Comparison of ENCODE assay signal across 16 cellular contexts in the genomic region with DNA sequence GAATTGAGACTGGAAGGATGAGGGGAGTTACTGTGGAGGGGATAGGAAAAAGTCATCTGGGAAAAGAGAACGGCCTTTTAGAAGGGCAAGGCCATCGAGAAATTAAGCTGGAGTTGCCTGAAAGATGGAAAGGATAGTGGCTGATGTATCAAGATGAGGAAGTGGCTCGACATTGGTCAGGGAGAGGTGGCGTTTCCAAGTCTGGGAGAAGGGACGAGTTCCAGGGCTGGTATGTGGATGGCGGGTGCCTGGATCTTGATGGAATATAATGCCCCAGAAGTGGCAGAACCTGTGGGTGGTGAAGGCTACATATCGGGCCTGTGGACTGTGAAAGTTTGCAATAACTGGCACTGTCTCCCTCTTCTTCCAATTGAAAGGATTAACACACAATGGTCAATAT. TPM values are rescaled to one million over a fixed set of nuclear protein-coding genes. Genes with fewer than 3 reads are reported as not detected.
DNase-seq lines count a peak whose midpoint lies in the region; ATAC-seq and TF ChIP-seq lines count a peak whose summit lies in the region.
"Had no signal": no experiment of that assay in that cellular context is flagged by ENCODE, and none has a peak within 500 bp of the region (broad histone marks: within the 10 kb centered on the region; RNA-seq: fewer than 3 reads in every experiment).

No MANE protein-coding gene starts in this region.

- POLR2A ChIA-PET in naive thymus-derived CD4-positive, alpha-beta T cell (lab: Charles Lee) = interaction anchor here (0.5 to 4.6 kb wide), 5 partner anchors 43 to 400 kb away, joined by 3 to 74 read pairs (median 3); a partner anchor contains a TSS

- no peak for DNase-seq in activated naive CD4-positive, alpha-beta T cell treated with anti-CD3 and anti-CD28 coated beads, Interleukin-2, amount 10 ng/mL, durations not matched to agents 7 days and 5 days
- no peak for DNase-seq in activated naive CD4-positive, alpha-beta T cell treated with anti-CD3 and anti-CD28 coated beads, Interleukin-2, amount 50 U/mL, for 72 hours (ENCODE audit: low spot score in 2 of 2)
- DNase-seq in T-helper 17 cell (no peak), type B pancreatic cell (ENCODE audit: extremely low spot score, unreplicated experiment) (no peak), head of caudate nucleus (no peak), endothelial cell (ENCODE audit: low spot score) (no peak)
- no peak for DNase-seq in naive thymus-derived CD4-positive, alpha-beta T cell
- DNase-seq: GM23248, MM.1S, NCI-H1105 treated with DMSO at 0.1 percent for 48 hours, NCI-H187 treated with DMSO at 0.1 percent for 48 hours, NCI-H446, PC-3 had no signal

- peaks cover 0 to 4% (median 0%) of the 10 kb centered on the region in 3 experiments for H3K36me3 ChIP-seq in naive thymus-derived CD4-positive, alpha-beta T cell (ENCODE audit: control insufficient read depth in 2 of 3, insufficient read depth in 3 of 3, low read length in 3 of 3)

- ATAC-seq in activated naive CD4-positive, alpha-beta T cell treated with anti-CD3 and anti-CD28 coated beads, Interleukin-2, amount 50 U/mL, for 72 hours = no peak
- ATAC-seq in T-helper 17 cell (no peak), HG03354 (IDR thresholded peaks at IDR 0.05; ENCODE audit: poor library complexity, severe bottlenecking, unreplicated experiment) (no peak)
- no peak for ATAC-seq in naive thymus-derived CD4-positive, alpha-beta T cell
- ATAC-seq: PC-3 had no signal

- intact Hi-C loops in naive thymus-derived CD4-positive, alpha-beta T cell (cut with micrococcal nuclease) = loop anchor here in 1 of 2 donors (10.0 kb wide), 2 partner anchors 117 to 493 kb away; no protein-coding TSS in a partner anchor
- intact Hi-C loops in head of caudate nucleus (cut with DNase I) = loop anchor here (5.0 to 10.0 kb wide), 4 partner anchors 117 to 237 kb away; a partner anchor contains a TSS

- H3K27me3 Mint-ChIP-seq in activated naive CD4-positive, alpha-beta T cell treated with anti-CD3 and anti-CD28 coated beads, Interleukin-2, amount 10 ng/mL, durations not matched to agents 7 days and 5 days = peaks cover 28% of the 10 kb centered on the region
- H3K27me3 Mint-ChIP-seq in T-helper 17 cell (peaks cover 3% of the 10 kb centered on the region), type B pancreatic cell (peaks cover 3% of the 10 kb centered on the region), endothelial cell (ENCODE audit: unreplicated experiment) (peaks cover 10% of the 10 kb centered on the region)
- peaks cover 0 to 8% (median 0%) of the 10 kb centered on the region in 5 donors for H3K27me3 Mint-ChIP-seq in naive thymus-derived CD4-positive, alpha-beta T cell

- H3K4me1 Mint-ChIP-seq in activated naive CD4-positive, alpha-beta T cell treated with anti-CD3 and anti-CD28 coated beads, Interleukin-2, amount 10 ng/mL, durations not matched to agents 7 days and 5 days = peaks cover 33% of the 10 kb centered on the region
- peaks cover 12% of the 10 kb centered on the region for H3K4me1 Mint-ChIP-seq in T-helper 17 cell
- peaks cover 10 to 38% (median 28%) of the 10 kb centered on the region in 7 donors for H3K4me1 Mint-ChIP-seq in naive thymus-derived CD4-positive, alpha-beta T cell
- peaks cover 5% of the 10 kb centered on the region for H3K4me1 Mint-ChIP-seq in type B pancreatic cell (ENCODE audit: unreplicated experiment)
- H3K4me1 Mint-ChIP-seq in endothelial cell (ENCODE audit: unreplicated experiment) = peaks cover 9% of the 10 kb centered on the region

- no peaks in the 10 kb centered on the region for H3K9me3 ChIP-seq in T-helper 17 cell (ENCODE audit: control insufficient read depth, low read length, poor library complexity, severe bottlenecking)
- H3K9me3 ChIP-seq in naive thymus-derived CD4-positive, alpha-beta T cell (ENCODE audit: control insufficient read depth in 2 of 3, low read length in 3 of 3) = no peaks in the 10 kb centered on the region

- H3K27ac ChIP-seq in naive thymus-derived CD4-positive, alpha-beta T cell (ENCODE audit: low read depth, low read length) = no peak overlapping the region
- H3K27ac ChIP-seq: C4-2B, GM23248, HL-60 had no signal

- peaks cover 5 to 13% of the 10 kb centered on the region in 2 donors for H3K4me1 ChIP-seq in naive thymus-derived CD4-positive, alpha-beta T cell (ENCODE audit: control insufficient read depth in 2 of 2, insufficient read depth in 2 of 2, low read length in 2 of 2)

- H3K4me3 ChIP-seq in naive thymus-derived CD4-positive, alpha-beta T cell (ENCODE audit: low read length) = no peak overlapping the region
- H3K4me3 ChIP-seq: GM23248 had no signal

- H3K27ac Mint-ChIP-seq in activated naive CD4-positive, alpha-beta T cell treated with anti-CD3 and anti-CD28 coated beads, Interleukin-2, amount 10 ng/mL, durations not matched to agents 7 days and 5 days = no peak overlapping the region
- H3K27ac Mint-ChIP-seq in activated naive CD4-positive, alpha-beta T cell treated with anti-CD3 and anti-CD28 coated beads, Interleukin-2, amount 50 U/mL, for 72 hours = no peak overlapping the region
- H3K27ac Mint-ChIP-seq in T-helper 17 cell (no peak overlapping the region), type B pancreatic cell (peak overlapping the region; percentile 13), endothelial cell (ENCODE audit: unreplicated experiment) (no peak overlapping the region)
- H3K27ac Mint-ChIP-seq in naive thymus-derived CD4-positive, alpha-beta T cell = peak overlapping the region in 6 of 9 donors; percentile 23 to 95 (median 92)

- no peaks in the 10 kb centered on the region for H3K36me3 Mint-ChIP-seq in activated naive CD4-positive, alpha-beta T cell treated with anti-CD3 and anti-CD28 coated beads, Interleukin-2, amount 10 ng/mL, durations not matched to agents 7 days and 5 days
- H3K36me3 Mint-ChIP-seq in activated naive CD4-positive, alpha-beta T cell treated with anti-CD3 and anti-CD28 coated beads, Interleukin-2, amount 50 U/mL, for 72 hours = no peaks in the 10 kb centered on the region
- no peaks in the 10 kb centered on the region for H3K36me3 Mint-ChIP-seq in T-helper 17 cell (ENCODE audit: low read depth)
- H3K36me3 Mint-ChIP-seq in naive thymus-derived CD4-positive, alpha-beta T cell = no peaks in the 10 kb centered on the region
- no peaks in the 10 kb centered on the region for H3K36me3 Mint-ChIP-seq in type B pancreatic cell
- no peaks in the 10 kb centered on the region for H3K36me3 Mint-ChIP-seq in endothelial cell (ENCODE audit: low read depth, unreplicated experiment)

- H3K9me3 Mint-ChIP-seq in activated naive CD4-positive, alpha-beta T cell treated with anti-CD3 and anti-CD28 coated beads, Interleukin-2, amount 10 ng/mL, durations not matched to agents 7 days and 5 days = no peaks in the 10 kb centered on the region
- H3K9me3 Mint-ChIP-seq in activated naive CD4-positive, alpha-beta T cell treated with anti-CD3 and anti-CD28 coated beads, Interleukin-2, amount 50 U/mL, for 72 hours = no peaks in the 10 kb centered on the region
- no peaks in the 10 kb centered on the region for H3K9me3 Mint-ChIP-seq in naive thymus-derived CD4-positive, alpha-beta T cell
- H3K9me3 Mint-ChIP-seq in type B pancreatic cell (peaks cover 7% of the 10 kb centered on the region), endothelial cell (ENCODE audit: unreplicated experiment) (no peaks in the 10 kb centered on the region)

- CTCF ChIA-PET in activated naive CD4-positive, alpha-beta T cell treated with anti-CD3 and anti-CD28 coated beads, Interleukin-2, amount 10 ng/mL, durations not matched to agents 7 days and 5 days (lab: Charles Lee) = interaction anchor here (0.6 to 1.2 kb wide), 3 partner anchors 85 to 350 kb away, joined by 3 to 4 read pairs (median 3); a partner anchor contains a TSS
- CTCF ChIA-PET in naive thymus-derived CD4-positive, alpha-beta T cell (lab: Charles Lee) = interaction anchor here (1.4 kb wide), 1 partner anchor 43 kb away, joined by 3 read pairs; a partner anchor contains a TSS

- peak overlapping the region; percentile 75 for H3K4me3 Mint-ChIP-seq in activated naive CD4-positive, alpha-beta T cell treated with anti-CD3 and anti-CD28 coated beads, Interleukin-2, amount 10 ng/mL, durations not matched to agents 7 days and 5 days
- H3K4me3 Mint-ChIP-seq in T-helper 17 cell (peak overlapping the region; percentile 33), type B pancreatic cell (peak overlapping the region; percentile 90), endothelial cell (ENCODE audit: unreplicated experiment) (no peak overlapping the region)
- H3K4me3 Mint-ChIP-seq in naive thymus-derived CD4-positive, alpha-beta T cell = peak overlapping the region in 7 of 10 donors; percentile 9 to 94 (median 50)

- H3K27me3 ChIP-seq in naive thymus-derived CD4-positive, alpha-beta T cell (ENCODE audit: control insufficient read depth in 2 of 2, insufficient read depth in 2 of 2, low read length in 2 of 2) = no peaks in the 10 kb centered on the region

- no peak for TF ChIP-seq CTCF in type B pancreatic cell (conservative IDR thresholded peaks at IDR 0.05)
- TF ChIP-seq CTCF in endothelial cell (IDR thresholded peaks at IDR 0.05; ENCODE audit: unreplicated experiment) = no peak

RNA-seq across cellular contexts. Expression of a gene that starts 2.2 kb away (rescaled TPM):
- total RNA-seq in activated naive CD4-positive, alpha-beta T cell treated with anti-CD3 and anti-CD28 coated beads, Interleukin-2, amount 50 U/mL, for 72 hours = 10 to 100 TPM in 1 of 2 donors, 1 to 10 TPM in 1; 7.4 to 15.3 TPM
- total RNA-seq in T-helper 17 cell = 10 to 100 TPM; 11.7 to 11.9 TPM
- total RNA-seq in naive thymus-derived CD4-positive, alpha-beta T cell = 10 to 100 TPM in 4 of 5 experiments, 1 to 10 TPM in 1; 8.8 to 25.7 (median 15.4) TPM
- polyA plus RNA-seq in naive thymus-derived CD4-positive, alpha-beta T cell = 10 to 100 TPM; 11.9 to 13.1 TPM
- total RNA-seq in type B pancreatic cell (ENCODE audit: low replicate concordance) = 15.3 and 17.4 TPM in 2 replicates
- 16.0 TPM for total RNA-seq in endothelial cell (ENCODE audit: unreplicated experiment)

RNA-seq across cellular contexts. Expression of a gene that starts 42.9 kb away (rescaled TPM):
- 10 to 100 TPM; 62.8 to 75.0 TPM for total RNA-seq in activated naive CD4-positive, alpha-beta T cell treated with anti-CD3 and anti-CD28 coated beads, Interleukin-2, amount 50 U/mL, for 72 hours
- 10 to 100 TPM; 44.3 to 47.0 TPM for total RNA-seq in T-helper 17 cell
- total RNA-seq in naive thymus-derived CD4-positive, alpha-beta T cell = 10 to 100 TPM; 49.1 to 65.2 (median 62.1) TPM
- polyA plus RNA-seq in naive thymus-derived CD4-positive, alpha-beta T cell = 100 to 1,000 TPM; 135 to 145 TPM
- 53.8 and 55.1 TPM in 2 replicates for total RNA-seq in type B pancreatic cell (ENCODE audit: low replicate concordance)
- total RNA-seq in endothelial cell (ENCODE audit: unreplicated experiment) = 43.5 TPM

Comparison
In these comparisons a context has a peak if more than half of its experiments do, and no peak if none do; other contexts are left out.
1. H3K27ac Mint-ChIP-seq: peak in naive thymus-derived CD4-positive, alpha-beta T cell (6 of 9) and type B pancreatic cell (single experiment); none in activated naive CD4-positive, alpha-beta T cell treated with anti-CD3 and anti-CD28 coated beads, Interleukin-2, amount 10 ng/mL, durations not matched to agents 7 days and 5 days (single experiment), activated naive CD4-positive, alpha-beta T cell treated with anti-CD3 and anti-CD28 coated beads, Interleukin-2, amount 50 U/mL, for 72 hours (0 of 2), T-helper 17 cell (single experiment) and endothelial cell (single experiment).